Comparison of ENCODE assay signal across 29 cellular contexts in the genomic region with DNA sequence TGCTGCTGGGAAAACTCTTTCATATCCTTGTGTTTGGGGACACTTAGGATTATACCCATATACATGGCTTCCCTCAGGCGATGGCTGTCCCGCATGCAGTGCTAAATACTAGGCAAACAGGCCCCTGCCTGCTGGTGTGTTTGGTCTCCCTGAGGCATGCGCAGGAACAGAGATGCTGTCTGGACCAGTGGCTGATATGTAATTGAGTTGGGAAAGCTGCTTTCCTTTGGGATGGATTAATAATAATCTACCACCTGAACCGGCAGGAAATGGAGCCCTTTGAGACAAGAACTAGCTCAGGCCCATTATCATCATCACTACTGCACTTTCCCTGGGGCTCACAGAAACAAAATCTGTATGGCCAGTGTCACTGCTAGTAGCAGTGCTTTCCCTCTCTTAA.
"Had no signal": no experiment of that assay in that cellular context is flagged by ENCODE, and none has a peak within 500 bp of the region (broad histone marks: within the 10 kb centered on the region; RNA-seq: fewer than 3 reads in every experiment).

No MANE protein-coding gene starts in this region.

- H3K4me3 Mint-ChIP-seq: activated CD4-positive, alpha-beta T cell treated with anti-CD3 and anti-CD28 coated beads, Interleukin-2, amount 10 ng/mL, durations not matched to agents 24 days and 14 days; activated CD8-positive, alpha-beta T cell treated with anti-CD3 and anti-CD28 coated beads for 36 hours; activated naive CD4-positive, alpha-beta T cell treated with anti-CD3 and anti-CD28 coated beads for 36 hours; activated T-cell treated with anti-CD3 and anti-CD28 coated beads, Interleukin-2, amount 50 U/mL, for 72 hours; activated T-helper 17 cell treated with anti-CD3 and anti-CD28 coated beads, Interleukin-2, amount 50 U/mL, for 72 hours had no signal

- H3K4me1 ChIP-seq: body of pancreas, Peyer's patch had no signal

- DNase-seq: activated CD4-positive, alpha-beta T cell treated with anti-CD3 and anti-CD28 coated beads, Interleukin-2, amount 10 ng/mL, durations not matched to agents 24 days and 14 days; activated CD4-positive, alpha-beta T cell treated with anti-CD3 and anti-CD28 coated beads, Interleukin-2, amount 50 U/mL, for 4 hours; activated CD8-positive, alpha-beta T cell treated with anti-CD3 and anti-CD28 coated beads for 36 hours; activated gamma-delta T cell treated with Interleukin-2 at 50 U/mL for 16 hours; activated naive CD4-positive, alpha-beta T cell treated with anti-CD3 and anti-CD28 coated beads for 36 hours; activated T-cell treated with anti-CD3 and anti-CD28 coated beads, Interleukin-2, amount 50 U/mL, for 1 hour; activated T-cell treated with anti-CD3 and anti-CD28 coated beads, Interleukin-2, amount 50 U/mL, for 72 hours; adrenal gland; body of pancreas; cerebellar nuclear complex; NCI-H1105; NCI-H1417 treated with DMSO at 0.1 percent for 48 hours; NCI-H187 treated with DMSO at 0.1 percent for 48 hours; NCI-H2081; NCI-H226; NCI-H446 treated with DMSO at 0.1 percent for 48 hours; NCI-H524; Peyer's patch; RPMI8226; SHP77 treated with DMSO at 0.1 percent for 48 hours; SW 1271; T-helper 1 cell; T1000 had no signal

- H3K27me3 Mint-ChIP-seq: activated CD4-positive, alpha-beta T cell treated with anti-CD3 and anti-CD28 coated beads, Interleukin-2, amount 10 ng/mL, durations not matched to agents 24 days and 14 days; activated CD8-positive, alpha-beta T cell treated with anti-CD3 and anti-CD28 coated beads for 36 hours; activated T-helper 17 cell treated with anti-CD3 and anti-CD28 coated beads, Interleukin-2, amount 50 U/mL, for 72 hours had no signal

- H3K9me3 Mint-ChIP-seq: activated CD4-positive, alpha-beta T cell treated with anti-CD3 and anti-CD28 coated beads, Interleukin-2, amount 10 ng/mL, durations not matched to agents 24 days and 14 days; activated CD8-positive, alpha-beta T cell treated with anti-CD3 and anti-CD28 coated beads for 36 hours; activated naive CD4-positive, alpha-beta T cell treated with anti-CD3 and anti-CD28 coated beads for 36 hours; activated naive CD4-positive, alpha-beta T cell treated with anti-CD3 and anti-CD28 coated beads, Interleukin-2, amount 50 U/mL, for 72 hours; activated T-cell treated with anti-CD3 and anti-CD28 coated beads, Interleukin-2, amount 50 U/mL, for 72 hours; activated T-helper 17 cell treated with anti-CD3 and anti-CD28 coated beads, Interleukin-2, amount 50 U/mL, for 72 hours had no signal

- H3K4me3 ChIP-seq: adrenal gland, body of pancreas, breast epithelium, K562, Peyer's patch, SJSA1 had no signal

- H3K36me3 ChIP-seq: breast epithelium, SJSA1 had no signal

- H3K9me3 ChIP-seq: adrenal gland, body of pancreas, breast epithelium, Peyer's patch, SJSA1 had no signal

- ATAC-seq: activated CD8-positive, alpha-beta T cell treated with anti-CD3 and anti-CD28 coated beads for 36 hours; activated naive CD4-positive, alpha-beta T cell treated with anti-CD3 and anti-CD28 coated beads, Interleukin-2, amount 50 U/mL, for 72 hours; activated T-cell treated with anti-CD3 and anti-CD28 coated beads, Interleukin-2, amount 50 U/mL, for 72 hours; activated T-helper 17 cell treated with anti-CD3 and anti-CD28 coated beads, Interleukin-2, amount 50 U/mL, for 72 hours; body of pancreas; K562; PC-3 had no signal

- H3K27ac Mint-ChIP-seq: activated CD4-positive, alpha-beta T cell treated with anti-CD3 and anti-CD28 coated beads, Interleukin-2, amount 10 ng/mL, durations not matched to agents 24 days and 14 days; activated CD8-positive, alpha-beta T cell treated with anti-CD3 and anti-CD28 coated beads for 36 hours; activated naive CD4-positive, alpha-beta T cell treated with anti-CD3 and anti-CD28 coated beads for 36 hours; activated T-cell treated with anti-CD3 and anti-CD28 coated beads, Interleukin-2, amount 50 U/mL, for 72 hours; activated T-helper 17 cell treated with anti-CD3 and anti-CD28 coated beads, Interleukin-2, amount 50 U/mL, for 72 hours had no signal

- H3K27ac ChIP-seq: body of pancreas, breast epithelium, Peyer's patch, SJSA1 had no signal

- H3K27me3 ChIP-seq: adrenal gland, body of pancreas, breast epithelium, Peyer's patch, SJSA1 had no signal
